24 cellular contexts compared by ENCODE assay signal in the genomic region with DNA sequence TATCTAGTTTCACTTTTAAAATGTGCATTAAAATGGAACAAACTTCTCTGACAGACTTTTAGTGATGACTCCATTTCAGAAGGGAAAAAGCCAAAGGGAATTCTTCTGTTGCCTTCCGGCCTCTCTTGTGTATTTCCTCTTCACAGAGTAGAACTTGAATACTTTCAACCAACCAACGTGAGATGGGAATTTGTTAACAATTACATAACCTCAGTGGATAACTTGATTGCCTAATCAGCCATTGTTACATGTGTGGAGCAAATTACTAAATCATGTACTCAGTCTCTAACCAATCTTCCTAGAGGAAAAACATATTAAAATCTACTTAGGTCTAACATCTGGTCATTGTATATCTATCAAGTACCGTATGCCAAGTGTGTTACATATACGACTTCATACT.
DNase-seq lines count a peak whose midpoint lies in the region; TF ChIP-seq lines count a peak whose summit lies in the region.
"Had no signal": no experiment of that assay in that cellular context is flagged by ENCODE, and none has a peak within 500 bp of the region (broad histone marks: within the 10 kb centered on the region; RNA-seq: fewer than 3 reads in every experiment).

No MANE protein-coding gene starts in this region.

- TF ChIP-seq CTCF in WERI-Rb-1 (IDR thresholded peaks at IDR 0.05; ENCODE audit: low read depth, low read length): no peak
- TF ChIP-seq CTCF in fibroblast of pulmonary artery (IDR thresholded peaks at IDR 0.05; ENCODE audit: low read length, missing control alignments): no peak

- H3K27me3 Mint-ChIP-seq in activated T-cell treated with anti-CD3 and anti-CD28 coated beads, Interleukin-2, amount 50 U/mL, for 24 hours: no peaks in the 10 kb centered on the region
- H3K27me3 Mint-ChIP-seq in activated naive CD4-positive, alpha-beta T cell treated with anti-CD3 and anti-CD28 coated beads, Interleukin-2, amount 10 ng/mL, durations not matched to agents 7 days and 5 days: no peaks in the 10 kb centered on the region
- H3K27me3 Mint-ChIP-seq: activated B cell treated with CpG ODN at 0.5 μM for 24 hours; activated CD8-positive, alpha-beta T cell treated with anti-CD3 and anti-CD28 coated beads for 36 hours; activated naive CD4-positive, alpha-beta T cell treated with anti-CD3 and anti-CD28 coated beads, Interleukin-2, amount 50 U/mL, for 24 hours had no signal

- H3K4me1 ChIP-seq in ACC112 (ENCODE audit: control insufficient read depth, insufficient read depth, low read length, unreplicated experiment): peaks cover 3% of the 10 kb centered on the region
- H3K4me1 ChIP-seq: body of pancreas, left lung, SJSA1 had no signal

- no peak overlapping the region for H3K27ac Mint-ChIP-seq in activated T-cell treated with anti-CD3 and anti-CD28 coated beads, Interleukin-2, amount 50 U/mL, for 24 hours
- H3K27ac Mint-ChIP-seq in activated naive CD4-positive, alpha-beta T cell treated with anti-CD3 and anti-CD28 coated beads, Interleukin-2, amount 10 ng/mL, durations not matched to agents 7 days and 5 days: no peak overlapping the region
- H3K27ac Mint-ChIP-seq: activated B cell treated with CpG ODN at 0.5 μM for 24 hours; activated CD8-positive, alpha-beta T cell treated with anti-CD3 and anti-CD28 coated beads for 36 hours; activated naive CD4-positive, alpha-beta T cell treated with anti-CD3 and anti-CD28 coated beads, Interleukin-2, amount 50 U/mL, for 24 hours; activated T-cell treated with anti-CD3 and anti-CD28 coated beads, Interleukin-2, amount 50 U/mL, for 72 hours had no signal

- no peaks in the 10 kb centered on the region for H3K27me3 ChIP-seq in ACC112 (ENCODE audit: insufficient read depth, low read length)
- no peaks in the 10 kb centered on the region for H3K27me3 ChIP-seq in WERI-Rb-1 (ENCODE audit: insufficient read depth, low read depth, severe bottlenecking)
- H3K27me3 ChIP-seq: body of pancreas, left lung, SJSA1 had no signal

- H3K36me3 ChIP-seq in ACC112 (ENCODE audit: insufficient read depth, low read length) (no peaks in the 10 kb centered on the region), WERI-Rb-1 (no peaks in the 10 kb centered on the region)
- H3K36me3 ChIP-seq: left lung, SJSA1 had no signal

- H3K4me1 Mint-ChIP-seq in activated T-cell treated with anti-CD3 and anti-CD28 coated beads, Interleukin-2, amount 50 U/mL, for 24 hours (ENCODE audit: low read depth): no peaks in the 10 kb centered on the region
- H3K4me1 Mint-ChIP-seq in activated naive CD4-positive, alpha-beta T cell treated with anti-CD3 and anti-CD28 coated beads, Interleukin-2, amount 10 ng/mL, durations not matched to agents 7 days and 5 days: no peaks in the 10 kb centered on the region
- H3K4me1 Mint-ChIP-seq: activated B cell treated with CpG ODN at 0.5 μM for 24 hours; activated naive CD4-positive, alpha-beta T cell treated with anti-CD3 and anti-CD28 coated beads, Interleukin-2, amount 50 U/mL, for 24 hours had no signal

- no peak overlapping the region for H3K27ac ChIP-seq in ACC112 (ENCODE audit: low read depth, low read length)
- peak overlapping the region; percentile 32 for H3K27ac ChIP-seq in WERI-Rb-1
- H3K27ac ChIP-seq: body of pancreas, epithelial cell of prostate, left lung, PC-9, SJSA1 had no signal

- H3K9me3 ChIP-seq in WERI-Rb-1 (ENCODE audit: severe bottlenecking): no peaks in the 10 kb centered on the region
- H3K9me3 ChIP-seq: body of pancreas, left lung, SJSA1 had no signal

- CTCF ChIA-PET in activated naive CD4-positive, alpha-beta T cell treated with anti-CD3 and anti-CD28 coated beads, Interleukin-2, amount 10 ng/mL, durations not matched to agents 7 days and 5 days (lab: Charles Lee): no interaction called here

- peak overlapping the region; percentile 28 for H3K4me3 ChIP-seq in ACC112 (ENCODE audit: low read depth, low read length)
- H3K4me3 ChIP-seq in WERI-Rb-1 (ENCODE audit: low read depth, low read length): no peak overlapping the region
- H3K4me3 ChIP-seq in fibroblast of pulmonary artery (replicated peaks; ENCODE audit: low read depth, low read length): no peak overlapping the region
- H3K4me3 ChIP-seq: body of pancreas, left lung, PC-9, SJSA1 had no signal

- no peak overlapping the region for H3K4me3 Mint-ChIP-seq in activated T-cell treated with anti-CD3 and anti-CD28 coated beads, Interleukin-2, amount 50 U/mL, for 24 hours
- no peak overlapping the region for H3K4me3 Mint-ChIP-seq in activated naive CD4-positive, alpha-beta T cell treated with anti-CD3 and anti-CD28 coated beads, Interleukin-2, amount 10 ng/mL, durations not matched to agents 7 days and 5 days
- H3K4me3 Mint-ChIP-seq: activated B cell treated with CpG ODN at 0.5 μM for 24 hours; activated CD8-positive, alpha-beta T cell treated with anti-CD3 and anti-CD28 coated beads for 36 hours; activated naive CD4-positive, alpha-beta T cell treated with anti-CD3 and anti-CD28 coated beads, Interleukin-2, amount 50 U/mL, for 24 hours; activated T-cell treated with anti-CD3 and anti-CD28 coated beads, Interleukin-2, amount 50 U/mL, for 72 hours had no signal

- H3K9me3 Mint-ChIP-seq in activated T-cell treated with anti-CD3 and anti-CD28 coated beads, Interleukin-2, amount 50 U/mL, for 24 hours: no peaks in the 10 kb centered on the region
- H3K9me3 Mint-ChIP-seq in activated naive CD4-positive, alpha-beta T cell treated with anti-CD3 and anti-CD28 coated beads, Interleukin-2, amount 10 ng/mL, durations not matched to agents 7 days and 5 days: peaks cover 6% of the 10 kb centered on the region
- H3K9me3 Mint-ChIP-seq: activated B cell treated with CpG ODN at 0.5 μM for 24 hours; activated CD8-positive, alpha-beta T cell treated with anti-CD3 and anti-CD28 coated beads for 36 hours; activated naive CD4-positive, alpha-beta T cell treated with anti-CD3 and anti-CD28 coated beads, Interleukin-2, amount 50 U/mL, for 24 hours had no signal

- H3K36me3 Mint-ChIP-seq in activated T-cell treated with anti-CD3 and anti-CD28 coated beads, Interleukin-2, amount 50 U/mL, for 24 hours (ENCODE audit: low read depth): no peaks in the 10 kb centered on the region
- no peaks in the 10 kb centered on the region for H3K36me3 Mint-ChIP-seq in activated naive CD4-positive, alpha-beta T cell treated with anti-CD3 and anti-CD28 coated beads, Interleukin-2, amount 10 ng/mL, durations not matched to agents 7 days and 5 days
- H3K36me3 Mint-ChIP-seq: activated naive CD4-positive, alpha-beta T cell treated with anti-CD3 and anti-CD28 coated beads, Interleukin-2, amount 50 U/mL, for 24 hours had no signal

- DNase-seq in EH (ENCODE audit: low read depth): peak; percentile 6
- DNase-seq in WERI-Rb-1: no peak
- DNase-seq in fibroblast of pulmonary artery (ENCODE audit: low read depth): peak; percentile 86
- no peak for DNase-seq in activated T-cell treated with anti-CD3 and anti-CD28 coated beads, Interleukin-2, amount 50 U/mL, for 24 hours
- DNase-seq in activated naive CD4-positive, alpha-beta T cell treated with anti-CD3 and anti-CD28 coated beads, Interleukin-2, amount 10 ng/mL, durations not matched to agents 7 days and 5 days: no peak
- no peak for DNase-seq in putamen (ENCODE audit: low spot score)
- no peak for DNase-seq in stimulated activated naive CD4-positive, alpha-beta T cell treated with Interleukin-2 at 50 U/mL for 16 hours (lab: John Stamatoyannopoulos, UW)
- DNase-seq: activated B cell treated with CpG ODN at 0.5 μM for 24 hours; activated CD8-positive, alpha-beta T cell treated with anti-CD3 and anti-CD28 coated beads for 36 hours; activated T-cell treated with anti-CD3 and anti-CD28 coated beads, Interleukin-2, amount 50 U/mL, for 72 hours; body of pancreas; Calu3; GOT3; head of caudate nucleus; Kasumi-1; left lung; NCI-H1436 treated with DMSO at 0.1 percent for 48 hours; NCI-H2171; NCI-H69; PC-9 had no signal

- peak overlapping the region; percentile 58 for H2AFZ ChIP-seq in ACC112 (ENCODE audit: low read length, unreplicated experiment)
- H2AFZ ChIP-seq: PC-9 had no signal

- no peaks in the 10 kb centered on the region for H3K79me2 ChIP-seq in ACC112 (ENCODE audit: control insufficient read depth, insufficient read depth, low read length, unreplicated experiment)

Comparison
In these comparisons a context has a peak if more than half of its experiments do, and no peak if none do; other contexts are left out.
1. DNase-seq: peak in EH (single experiment) and fibroblast of pulmonary artery (single experiment); none in WERI-Rb-1 (single experiment), activated T-cell treated with anti-CD3 and anti-CD28 coated beads, Interleukin-2, amount 50 U/mL, for 24 hours (single experiment), activated naive CD4-positive, alpha-beta T cell treated with anti-CD3 and anti-CD28 coated beads, Interleukin-2, amount 10 ng/mL, durations not matched to agents 7 days and 5 days (single experiment), putamen (single experiment) and stimulated activated naive CD4-positive, alpha-beta T cell treated with Interleukin-2 at 50 U/mL for 16 hours (single experiment).